In the genomic region with DNA sequence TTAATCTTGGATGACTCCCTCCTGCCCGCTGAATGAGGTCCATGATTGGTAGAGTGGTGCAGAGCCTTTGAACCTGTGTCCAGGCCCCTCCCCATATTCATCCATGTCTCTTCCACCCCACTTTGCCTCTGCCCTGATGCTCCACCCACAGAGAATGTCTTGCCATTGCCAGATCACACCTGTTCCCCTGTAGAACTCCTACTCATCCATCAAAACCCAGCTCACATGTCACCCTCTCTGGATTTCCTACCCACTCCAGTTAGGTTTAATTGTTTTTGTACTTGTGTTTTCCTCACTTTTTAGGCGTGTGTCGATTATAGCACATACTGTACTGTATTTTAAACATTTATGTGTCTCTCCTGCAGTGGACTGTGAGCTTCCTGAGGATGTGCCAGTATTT, we compare ENCODE assay signal across 2 cellular contexts.
A peak's percentile ranks its signal among the peaks of the same experiment; 100 is the strongest.
TF ChIP-seq lines count a peak whose summit lies in the region.

No MANE protein-coding gene starts in this region.

TF ChIP-seq in SK-N-SH treated with all-trans-retinoic acid at 6 μM for 48 hours, 23 proteins besides CTCF, POLR2A, EP300 and RAD21 (continued from another document):
- TF ChIP-seq, protein P1, sequence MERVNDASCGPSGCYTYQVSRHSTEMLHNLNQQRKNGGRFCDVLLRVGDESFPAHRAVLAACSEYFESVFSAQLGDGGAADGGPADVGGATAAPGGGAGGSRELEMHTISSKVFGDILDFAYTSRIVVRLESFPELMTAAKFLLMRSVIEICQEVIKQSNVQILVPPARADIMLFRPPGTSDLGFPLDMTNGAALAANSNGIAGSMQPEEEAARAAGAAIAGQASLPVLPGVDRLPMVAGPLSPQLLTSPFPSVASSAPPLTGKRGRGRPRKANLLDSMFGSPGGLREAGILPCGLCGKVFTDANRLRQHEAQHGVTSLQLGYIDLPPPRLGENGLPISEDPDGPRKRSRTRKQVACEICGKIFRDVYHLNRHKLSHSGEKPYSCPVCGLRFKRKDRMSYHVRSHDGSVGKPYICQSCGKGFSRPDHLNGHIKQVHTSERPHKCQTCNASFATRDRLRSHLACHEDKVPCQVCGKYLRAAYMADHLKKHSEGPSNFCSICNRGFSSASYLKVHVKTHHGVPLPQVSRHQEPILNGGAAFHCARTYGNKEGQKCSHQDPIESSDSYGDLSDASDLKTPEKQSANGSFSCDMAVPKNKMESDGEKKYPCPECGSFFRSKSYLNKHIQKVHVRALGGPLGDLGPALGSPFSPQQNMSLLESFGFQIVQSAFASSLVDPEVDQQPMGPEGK (CRISPR knock-in tag; IDR thresholded peaks at IDR 0.05; ENCODE audit: borderline replicate concordance) = no peak
- TF ChIP-seq RARB (CRISPR knock-in tag; IDR thresholded peaks at IDR 0.05) (no peak), ISL1 (CRISPR knock-in tag; IDR thresholded peaks at IDR 0.05) (no peak), GLIS3 (CRISPR knock-in tag; IDR thresholded peaks at IDR 0.05) (no peak), ZFP3 (CRISPR knock-in tag; IDR thresholded peaks at IDR 0.05) (peak; percentile 94)

TF ChIP-seq in SK-N-SH, 30 proteins besides CTCF, POLR2A, EP300 and RAD21 (continued from another document):
- TF ChIP-seq, protein P2, sequence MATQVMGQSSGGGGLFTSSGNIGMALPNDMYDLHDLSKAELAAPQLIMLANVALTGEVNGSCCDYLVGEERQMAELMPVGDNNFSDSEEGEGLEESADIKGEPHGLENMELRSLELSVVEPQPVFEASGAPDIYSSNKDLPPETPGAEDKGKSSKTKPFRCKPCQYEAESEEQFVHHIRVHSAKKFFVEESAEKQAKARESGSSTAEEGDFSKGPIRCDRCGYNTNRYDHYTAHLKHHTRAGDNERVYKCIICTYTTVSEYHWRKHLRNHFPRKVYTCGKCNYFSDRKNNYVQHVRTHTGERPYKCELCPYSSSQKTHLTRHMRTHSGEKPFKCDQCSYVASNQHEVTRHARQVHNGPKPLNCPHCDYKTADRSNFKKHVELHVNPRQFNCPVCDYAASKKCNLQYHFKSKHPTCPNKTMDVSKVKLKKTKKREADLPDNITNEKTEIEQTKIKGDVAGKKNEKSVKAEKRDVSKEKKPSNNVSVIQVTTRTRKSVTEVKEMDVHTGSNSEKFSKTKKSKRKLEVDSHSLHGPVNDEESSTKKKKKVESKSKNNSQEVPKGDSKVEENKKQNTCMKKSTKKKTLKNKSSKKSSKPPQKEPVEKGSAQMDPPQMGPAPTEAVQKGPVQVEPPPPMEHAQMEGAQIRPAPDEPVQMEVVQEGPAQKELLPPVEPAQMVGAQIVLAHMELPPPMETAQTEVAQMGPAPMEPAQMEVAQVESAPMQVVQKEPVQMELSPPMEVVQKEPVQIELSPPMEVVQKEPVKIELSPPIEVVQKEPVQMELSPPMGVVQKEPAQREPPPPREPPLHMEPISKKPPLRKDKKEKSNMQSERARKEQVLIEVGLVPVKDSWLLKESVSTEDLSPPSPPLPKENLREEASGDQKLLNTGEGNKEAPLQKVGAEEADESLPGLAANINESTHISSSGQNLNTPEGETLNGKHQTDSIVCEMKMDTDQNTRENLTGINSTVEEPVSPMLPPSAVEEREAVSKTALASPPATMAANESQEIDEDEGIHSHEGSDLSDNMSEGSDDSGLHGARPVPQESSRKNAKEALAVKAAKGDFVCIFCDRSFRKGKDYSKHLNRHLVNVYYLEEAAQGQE (IDR thresholded peaks at IDR 0.05; ENCODE audit: low read depth, low read length) = no peak
- TF ChIP-seq FOXJ3 (CRISPR knock-in tag; IDR thresholded peaks at IDR 0.05) = no peak
- TF ChIP-seq FOXM1 (IDR thresholded peaks at IDR 0.05; ENCODE audit: low read depth) = no peak
- no peak for TF ChIP-seq MEF2A (IDR thresholded peaks at IDR 0.05; ENCODE audit: borderline replicate concordance, low read depth)
- TF ChIP-seq TAF1 (IDR thresholded peaks at IDR 0.05; ENCODE audit: borderline replicate concordance, low read depth, low read length) = no peak
- no peak for TF ChIP-seq FOSL2 (IDR thresholded peaks at IDR 0.05; ENCODE audit: borderline replicate concordance, low read depth)
- TF ChIP-seq, protein P3, sequence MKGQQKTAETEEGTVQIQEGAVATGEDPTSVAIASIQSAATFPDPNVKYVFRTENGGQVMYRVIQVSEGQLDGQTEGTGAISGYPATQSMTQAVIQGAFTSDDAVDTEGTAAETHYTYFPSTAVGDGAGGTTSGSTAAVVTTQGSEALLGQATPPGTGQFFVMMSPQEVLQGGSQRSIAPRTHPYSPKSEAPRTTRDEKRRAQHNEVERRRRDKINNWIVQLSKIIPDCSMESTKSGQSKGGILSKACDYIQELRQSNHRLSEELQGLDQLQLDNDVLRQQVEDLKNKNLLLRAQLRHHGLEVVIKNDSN (IDR thresholded peaks at IDR 0.05; ENCODE audit: borderline replicate concordance, low read depth) = no peak
- TF ChIP-seq MXI1 (IDR thresholded peaks at IDR 0.05; ENCODE audit: low read depth, low read length) = no peak
- TF ChIP-seq TCF12 (IDR thresholded peaks at IDR 0.05) = no peak
